In genomic region chr2:155427470-155427869, GRCh38 we compare ENCODE assay signal across 25 cellular contexts.
"Had no signal": no experiment of that assay in that cellular context is flagged by ENCODE, and none has a peak within 500 bp of the region (broad histone marks: within the 10 kb centered on the region; RNA-seq: fewer than 3 reads in every experiment).

No MANE protein-coding gene starts in this region.

- H3K4me1 Mint-ChIP-seq: endodermal cell had no signal

- H3K4me3 ChIP-seq: colonic mucosa, coronary artery, dorsolateral prefrontal cortex, esophagus muscularis mucosa, esophagus squamous epithelium, gastrocnemius medialis, gastroesophageal sphincter, heart left ventricle, heart right ventricle had no signal

- H3K27ac Mint-ChIP-seq: dendritic cell treated with granulocyte-macrophage colony-stimulating factor and Interleukin-4, amounts not matched to agents 40 ng/mL and 50 ng/mL, for 4 days; effector memory CD8-positive, alpha-beta T cell; endodermal cell had no signal

- H3K27me3 ChIP-seq: colonic mucosa, dorsolateral prefrontal cortex, esophagus muscularis mucosa, esophagus squamous epithelium, foreskin keratinocyte, gastrocnemius medialis, gastroesophageal sphincter, heart left ventricle, heart right ventricle had no signal

- H3K4me1 ChIP-seq: colonic mucosa, esophagus muscularis mucosa, esophagus squamous epithelium, foreskin keratinocyte, gastrocnemius medialis, gastroesophageal sphincter, heart left ventricle, heart right ventricle had no signal

- ATAC-seq: effector memory CD8-positive, alpha-beta T cell; esophagus mucosa; foreskin keratinocyte; gastrocnemius medialis; gastroesophageal sphincter; heart left ventricle; heart right ventricle had no signal

- H3K27me3 Mint-ChIP-seq: dendritic cell treated with granulocyte-macrophage colony-stimulating factor and Interleukin-4, amounts not matched to agents 40 ng/mL and 50 ng/mL, for 4 days; effector memory CD8-positive, alpha-beta T cell had no signal

- DNase-seq: colonic mucosa; cortex of kidney; dermis blood vessel endothelial cell; dorsolateral prefrontal cortex; effector CD4-positive, alpha-beta T cell; effector CD8-positive, alpha-beta T cell; effector memory CD4-positive, alpha-beta T cell; effector memory CD8-positive, alpha-beta T cell; endodermal cell; erythroblast; esophagus squamous epithelium; foreskin fibroblast; foreskin keratinocyte; foreskin melanocyte; gastrocnemius medialis; glutamatergic neuron; head of caudate nucleus; heart left ventricle; heart right ventricle had no signal

- H3K4me3 Mint-ChIP-seq: dendritic cell treated with granulocyte-macrophage colony-stimulating factor and Interleukin-4, amounts not matched to agents 40 ng/mL and 50 ng/mL, for 4 days; effector memory CD8-positive, alpha-beta T cell; endodermal cell had no signal

- H3K9me3 Mint-ChIP-seq: dendritic cell treated with granulocyte-macrophage colony-stimulating factor and Interleukin-4, amounts not matched to agents 40 ng/mL and 50 ng/mL, for 4 days; endodermal cell had no signal

- H3K36me3 ChIP-seq: colonic mucosa, esophagus muscularis mucosa, esophagus squamous epithelium, gastrocnemius medialis, gastroesophageal sphincter, heart left ventricle, heart right ventricle had no signal

- H3K9me3 ChIP-seq: colonic mucosa, esophagus muscularis mucosa, esophagus squamous epithelium, gastrocnemius medialis, gastroesophageal sphincter, heart left ventricle, heart right ventricle had no signal

- H3K27ac ChIP-seq: colonic mucosa, coronary artery, dorsolateral prefrontal cortex, epithelial cell of prostate, esophagus muscularis mucosa, esophagus squamous epithelium, foreskin keratinocyte, gastrocnemius medialis, gastroesophageal sphincter, heart left ventricle, heart right ventricle had no signal
